25 cellular contexts compared by ENCODE assay signal in the genomic region with DNA sequence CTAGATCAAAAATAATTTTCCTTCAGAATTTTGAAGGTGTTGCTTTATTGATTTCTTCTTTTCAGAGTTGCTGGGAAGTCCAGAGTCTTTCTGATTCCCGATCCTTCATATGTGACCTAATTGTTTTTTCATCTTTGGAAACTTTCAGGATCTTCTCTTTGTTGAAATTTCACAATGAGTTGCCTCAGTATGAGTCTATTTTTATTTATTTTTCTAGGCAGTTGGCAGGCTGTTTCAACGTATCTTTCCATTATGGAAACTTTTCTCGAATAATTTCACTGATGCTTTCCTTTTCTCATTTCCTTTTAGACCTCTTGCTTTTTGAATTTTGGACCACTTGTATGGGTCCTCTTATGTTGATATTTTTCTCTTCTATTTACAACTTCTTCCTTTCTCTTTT.
DNase-seq lines count a peak whose midpoint lies in the region; ATAC-seq, FAIRE-seq and TF ChIP-seq lines count a peak whose summit lies in the region.
"Had no signal": no experiment of that assay in that cellular context is flagged by ENCODE, and none has a peak within 500 bp of the region (broad histone marks: within the 10 kb centered on the region; RNA-seq: fewer than 3 reads in every experiment).

No MANE protein-coding gene starts in this region.

- H3K9me3 ChIP-seq in IMR-90 (ENCODE audit: control insufficient read depth, insufficient read depth, low read length), result no peaks in the 10 kb centered on the region
- no peaks in the 10 kb centered on the region for H3K9me3 ChIP-seq in skeletal muscle satellite cell (replicated peaks; ENCODE audit: low read length)
- H3K9me3 ChIP-seq in hepatocyte (ENCODE audit: low read depth), result no peaks in the 10 kb centered on the region
- H3K9me3 ChIP-seq: BE2C had no signal

- in situ Hi-C loops in IMR-90 (cut with MboI; ENCODE audit: low sequenced_read_pairs), result no loop called here

- TF ChIP-seq POLR2A in IMR-90 (IDR thresholded peaks at IDR 0.05; ENCODE audit: low read depth, low read length), result no peak
- TF ChIP-seq POLR2A in GM12892 (IDR thresholded peaks at IDR 0.05; ENCODE audit: low read depth, low read length), result no peak

- intact Hi-C loops in IMR-90 (cut with micrococcal nuclease), result no loop called here

- no peak overlapping the region for H2BK5ac ChIP-seq in IMR-90 (ENCODE audit: low read depth, low read length, poor library complexity, severe bottlenecking)

- peak; percentile 49 for DNase-seq in IMR-90
- DNase-seq in dermis microvascular lymphatic vessel endothelial cell (ENCODE audit: low read depth in 2 of 2), result peak; percentile 40 to 75
- peak; percentile 13 for DNase-seq in fibroblast of the aortic adventitia (ENCODE audit: low read depth)
- DNase-seq in hepatocyte (ENCODE audit: low spot score), result no peak
- no peak for DNase-seq in GM12892 (ENCODE audit: insufficient read length)
- DNase-seq in activated CD4-positive, alpha-beta T cell treated with anti-CD3 and anti-CD28 coated beads for 48 hours, result no peak
- DNase-seq: BE2C; CD8-positive, alpha-beta memory T cell; DMS 273 treated with DMSO at 0.1 percent for 48 hours; DND-41; H7; HFFc6; NCI-H1048; NCI-H1417; NCI-H1694; NCI-H2029 treated with DMSO at 0.1 percent for 48 hours; NCI-H2227 treated with DMSO at 0.1 percent for 48 hours; NCI-H510A; NCI-H69; SHP77 had no signal

- no peak overlapping the region for H3K4me3 ChIP-seq in IMR-90 (ENCODE audit: insufficient read depth, low read depth, low read length)
- no peak overlapping the region for H3K4me3 ChIP-seq in fibroblast of the aortic adventitia (ENCODE audit: low read depth, low read length)
- no peak overlapping the region for H3K4me3 ChIP-seq in skeletal muscle satellite cell (ENCODE audit: low read length)
- H3K4me3 ChIP-seq in hepatocyte, result no peak overlapping the region
- H3K4me3 ChIP-seq: K562 had no signal

- no peak for ATAC-seq in IMR-90 (ENCODE audit: low read depth)
- ATAC-seq: HepG2, K562 had no signal

- H2AK9ac ChIP-seq in IMR-90 (replicated peaks; ENCODE audit: low read depth, low read length, poor library complexity), result no peak overlapping the region

- no peak overlapping the region for H2AK5ac ChIP-seq in IMR-90 (ENCODE audit: low read depth, low read length)

- FAIRE-seq in GM12892 (lab: Jason Lieb, UNC), result no peak
- FAIRE-seq: GM19239, HepG2, K562 had no signal

- TF ChIP-seq CTCF in IMR-90 (conservative IDR thresholded peaks at IDR 0.05; ENCODE audit: low read depth, low read length), result no peak
- no peak for TF ChIP-seq CTCF in fibroblast of the aortic adventitia (IDR thresholded peaks at IDR 0.05; ENCODE audit: insufficient read depth, low read length)
- no peak for TF ChIP-seq CTCF in hepatocyte (IDR thresholded peaks at IDR 0.05; ENCODE audit: poor library complexity)

- TF ChIP-seq RAD21 in IMR-90 (IDR thresholded peaks at IDR 0.05; ENCODE audit: low read length), result no peak

- no peaks in the 10 kb centered on the region for H3K9me1 ChIP-seq in IMR-90 (ENCODE audit: insufficient read depth, low read length)

- H3K4me2 ChIP-seq in IMR-90 (ENCODE audit: low read depth, low read length) (no peak overlapping the region), skeletal muscle satellite cell (ENCODE audit: low read length) (peak overlapping the region; percentile 6), hepatocyte (no peak overlapping the region)

- H3K79me2 ChIP-seq in hepatocyte, result no peaks in the 10 kb centered on the region

- H3K36me3 ChIP-seq in IMR-90 (ENCODE audit: control insufficient read depth, insufficient read depth, low read length), result no peaks in the 10 kb centered on the region
- no peaks in the 10 kb centered on the region for H3K36me3 ChIP-seq in skeletal muscle satellite cell (ENCODE audit: insufficient read depth, low read length)
- H3K36me3 ChIP-seq in hepatocyte (replicated peaks; ENCODE audit: insufficient read depth, low read depth), result no peaks in the 10 kb centered on the region
- H3K36me3 ChIP-seq: BE2C had no signal

- H3K14ac ChIP-seq in IMR-90 (replicated peaks; ENCODE audit: low read depth, low read length), result no peak overlapping the region

- H4K20me1 ChIP-seq in IMR-90 (ENCODE audit: insufficient read depth, low read length) (no peaks in the 10 kb centered on the region), hepatocyte (ENCODE audit: insufficient read depth, poor library complexity, severe bottlenecking) (no peaks in the 10 kb centered on the region)

- dilution Hi-C loops in IMR-90 (cut with HindIII; ENCODE audit: low sequenced_read_pairs, unreplicated experiment), result no loop called here

- H3K27me3 ChIP-seq in IMR-90 (ENCODE audit: control insufficient read depth, insufficient read depth, low read length) (no peaks in the 10 kb centered on the region), skeletal muscle satellite cell (ENCODE audit: control insufficient read depth, insufficient read depth, low read length) (no peaks in the 10 kb centered on the region), hepatocyte (no peaks in the 10 kb centered on the region)
- H3K27me3 ChIP-seq: BE2C had no signal

- no peak overlapping the region for H3K56ac ChIP-seq in IMR-90 (ENCODE audit: extremely low read depth, insufficient read depth, low read length)

- no TSS peak for BruUV-seq in IMR-90 (replicated peaks; lab: Mats Ljungman, UMichigan)

- H3K18ac ChIP-seq in IMR-90 (ENCODE audit: low read depth, low read length), result no peak overlapping the region

- H3K9ac ChIP-seq in IMR-90 (ENCODE audit: low read depth, low read length) (no peak overlapping the region), skeletal muscle satellite cell (ENCODE audit: low read depth, low read length) (no peak overlapping the region)

- no peak overlapping the region for H4K8ac ChIP-seq in IMR-90 (ENCODE audit: low read depth in 2 of 2, low read length in 2 of 2)

- H2AFZ ChIP-seq in IMR-90 (replicated peaks; ENCODE audit: low read length, poor library complexity) (no peak overlapping the region), hepatocyte (no peak overlapping the region)

- CTCF ChIA-PET in IMR-90 (lab: Yijun Ruan, JAX), result no interaction called here

- H2BK20ac ChIP-seq in IMR-90 (ENCODE audit: low read depth, low read length), result no peak overlapping the region

- no peak overlapping the region for H2BK15ac ChIP-seq in IMR-90 (ENCODE audit: low read depth, low read length)

- WGBS in IMR-90 (ENCODE audit: extremely low coverage in 2 of 2, insufficient read length in 1 of 2), 2 experiments, result no CpG with 5 or more reads among the region's 3 CpGs
- WGBS in hepatocyte (ENCODE audit: low lambda C conversion rate, missing lambda C conversion rate), result 93% methylated on average over 3 of the region's 3 CpGs

- no peaks in the 10 kb centered on the region for H3K9me2 ChIP-seq in hepatocyte (replicated peaks; ENCODE audit: insufficient read depth)

- H3K4ac ChIP-seq in IMR-90 (ENCODE audit: low read depth, low read length), result no peak overlapping the region

- no peaks in the 10 kb centered on the region for H3K79me1 ChIP-seq in IMR-90 (ENCODE audit: low read depth in 1 of 2, low read length in 2 of 2)

- POLR2A ChIA-PET in IMR-90 (lab: Charles Lee; ENCODE audit: unreplicated experiment), result no interaction called here

- H2BK120ac ChIP-seq in IMR-90 (ENCODE audit: low read depth, low read length), result no peak overlapping the region

- H3K4me1 ChIP-seq in IMR-90 (ENCODE audit: control insufficient read depth, insufficient read depth, low read length) (0 out of 2 replicates have a peak, but pooled peaks cover 2% of the 10 kb centered on the region), skeletal muscle satellite cell (ENCODE audit: control insufficient read depth, insufficient read depth, low read length) (peaks cover 23% of the 10 kb centered on the region), hepatocyte (ENCODE audit: insufficient read depth) (peaks cover 6% of the 10 kb centered on the region)
- H3K4me1 ChIP-seq: BE2C had no signal

- no peak overlapping the region for H3K23ac ChIP-seq in IMR-90 (ENCODE audit: low read depth, low read length)

- H4K5ac ChIP-seq in IMR-90 (ENCODE audit: low read depth, low read length), result no peak overlapping the region

- no peak overlapping the region for H4K91ac ChIP-seq in IMR-90 (ENCODE audit: insufficient read depth, low read depth, low read length)

- no peak overlapping the region for H3K27ac ChIP-seq in IMR-90 (ENCODE audit: insufficient read depth, low read length)
- no peak overlapping the region for H3K27ac ChIP-seq in hepatocyte
- H3K27ac ChIP-seq: RWPE1 had no signal

TF ChIP-seq in IMR-90, 13 proteins besides CTCF, POLR2A, EP300 and RAD21:
- TF ChIP-seq, protein P1, sequence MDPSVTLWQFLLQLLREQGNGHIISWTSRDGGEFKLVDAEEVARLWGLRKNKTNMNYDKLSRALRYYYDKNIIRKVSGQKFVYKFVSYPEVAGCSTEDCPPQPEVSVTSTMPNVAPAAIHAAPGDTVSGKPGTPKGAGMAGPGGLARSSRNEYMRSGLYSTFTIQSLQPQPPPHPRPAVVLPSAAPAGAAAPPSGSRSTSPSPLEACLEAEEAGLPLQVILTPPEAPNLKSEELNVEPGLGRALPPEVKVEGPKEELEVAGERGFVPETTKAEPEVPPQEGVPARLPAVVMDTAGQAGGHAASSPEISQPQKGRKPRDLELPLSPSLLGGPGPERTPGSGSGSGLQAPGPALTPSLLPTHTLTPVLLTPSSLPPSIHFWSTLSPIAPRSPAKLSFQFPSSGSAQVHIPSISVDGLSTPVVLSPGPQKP (IDR thresholded peaks at IDR 0.05; ENCODE audit: borderline replicate concordance, low read depth, low read length), result no peak
- TF ChIP-seq CEBPB (IDR thresholded peaks at IDR 0.05; ENCODE audit: low read depth, low read length), result peak; percentile 74; the same call in 1 of the 2 replicates

Comparison
In these comparisons a context has a peak if more than half of its experiments do, and no peak if none do; other contexts are left out.
1. DNase-seq: peak in IMR-90 (single experiment), dermis microvascular lymphatic vessel endothelial cell (2 of 2) and fibroblast of the aortic adventitia (single experiment); none in hepatocyte (single experiment), GM12892 (single experiment) and activated CD4-positive, alpha-beta T cell treated with anti-CD3 and anti-CD28 coated beads for 48 hours (single experiment).